In the genomic region with DNA sequence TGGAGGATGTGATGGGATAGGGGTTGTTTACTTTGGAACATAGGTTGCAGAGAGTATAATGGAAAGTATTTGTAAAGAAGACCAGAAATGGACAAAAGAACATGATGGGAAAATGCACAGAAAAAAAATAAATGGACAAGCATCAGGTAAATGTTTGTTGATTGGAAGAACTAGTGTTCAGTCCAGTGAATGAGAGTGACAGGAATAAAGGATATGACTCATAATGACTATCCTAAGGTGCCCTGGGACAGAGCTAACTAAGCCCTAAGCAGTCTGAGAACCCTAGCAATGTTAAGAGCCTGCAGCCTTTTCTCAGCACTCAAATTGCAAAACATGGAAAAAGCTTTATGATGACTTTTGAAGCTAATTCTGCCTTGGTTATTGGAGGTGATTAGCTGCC, we compare ENCODE assay signal across 25 cellular contexts.
DNase-seq lines count a peak whose midpoint lies in the region; ATAC-seq and TF ChIP-seq lines count a peak whose summit lies in the region.
"Had no signal": no experiment of that assay in that cellular context is flagged by ENCODE, and none has a peak within 500 bp of the region (broad histone marks: within the 10 kb centered on the region; RNA-seq: fewer than 3 reads in every experiment).

No MANE protein-coding gene starts in this region.

- no peaks in the 10 kb centered on the region for H3K4me1 ChIP-seq in PC-3 (ENCODE audit: insufficient read depth, low read length)
- H3K4me1 ChIP-seq: BE2C had no signal

- no peaks in the 10 kb centered on the region for H3K9me3 Mint-ChIP-seq in activated CD8-positive, alpha-beta memory T cell treated with anti-CD3 and anti-CD28 coated beads, Interleukin-2, amount 10 ng/mL, durations not matched to agents 7 days and 5 days (ENCODE audit: low read depth)

- no peak overlapping the region for H3K4me2 ChIP-seq in PC-3 (ENCODE audit: low read length)
- H3K4me2 ChIP-seq: PC-9 had no signal

- no peak for TF ChIP-seq CTCF in PC-3 (conservative IDR thresholded peaks at IDR 0.05; ENCODE audit: low read depth, low read length)

- no peaks in the 10 kb centered on the region for H3K27me3 ChIP-seq in PC-3 (ENCODE audit: low read length)
- H3K27me3 ChIP-seq: BE2C had no signal

- no peak overlapping the region for H2AFZ ChIP-seq in PC-3 (ENCODE audit: low read length)
- H2AFZ ChIP-seq: PC-9 had no signal

- no peaks in the 10 kb centered on the region for H3K9me2 ChIP-seq in PC-3 (replicated peaks; ENCODE audit: low read length)

- H3K9ac ChIP-seq in PC-3 (ENCODE audit: low read length), result no peak overlapping the region

- H3K9me3 ChIP-seq in PC-3 (ENCODE audit: low read length), result 0 out of 2 replicates have a peak, but pooled peaks cover 9% of the 10 kb centered on the region
- H3K9me3 ChIP-seq: BE2C had no signal

- no peak overlapping the region for H3K4me3 ChIP-seq in PC-3 (ENCODE audit: low read length)
- H3K4me3 ChIP-seq: PC-9, SK-N-MC had no signal

- H3K27ac ChIP-seq in PC-3 (ENCODE audit: low read length), result no peak overlapping the region
- H3K27ac ChIP-seq: HL-60, PC-9, SK-N-MC had no signal

- ATAC-seq in PC-3 (no peak), esophagus mucosa (peak; percentile 88)
- ATAC-seq in activated CD8-positive, alpha-beta memory T cell treated with anti-CD3 and anti-CD28 coated beads, Interleukin-2, amount 10 ng/mL, durations not matched to agents 7 days and 5 days, result no peak
- ATAC-seq: HepG2 had no signal

- H3F3A ChIP-seq in PC-3 (ENCODE audit: low read length, unreplicated experiment), result no peaks in the 10 kb centered on the region

- no peak overlapping the region for H3K4me3 Mint-ChIP-seq in activated CD8-positive, alpha-beta memory T cell treated with anti-CD3 and anti-CD28 coated beads, Interleukin-2, amount 10 ng/mL, durations not matched to agents 7 days and 5 days
- H3K4me3 Mint-ChIP-seq: CD14-positive monocyte had no signal

- CTCF ChIA-PET in PC-3 (lab: Charles Lee), result no interaction called here
- CTCF ChIA-PET in activated CD8-positive, alpha-beta memory T cell treated with anti-CD3 and anti-CD28 coated beads, Interleukin-2, amount 10 ng/mL, durations not matched to agents 7 days and 5 days (lab: Charles Lee), result no interaction called here

- H3K79me2 ChIP-seq in PC-3 (ENCODE audit: low read length), result no peaks in the 10 kb centered on the region

- intact Hi-C loops in PC-3 (cut with micrococcal nuclease), result no loop called here

- H3K36me3 ChIP-seq in PC-3 (ENCODE audit: low read depth, low read length), result no peaks in the 10 kb centered on the region
- H3K36me3 ChIP-seq: BE2C had no signal

- POLR2A ChIA-PET in PC-3 (lab: Charles Lee; ENCODE audit: unreplicated experiment), result no interaction called here

- H3K27me3 Mint-ChIP-seq in activated CD8-positive, alpha-beta memory T cell treated with anti-CD3 and anti-CD28 coated beads, Interleukin-2, amount 10 ng/mL, durations not matched to agents 7 days and 5 days, result no peaks in the 10 kb centered on the region

- DNase-seq in DMS53 (lab: John Stamatoyannopoulos, UW) (peak; percentile 54), PC-3 (peak; percentile 4), renal cortical epithelial cell (ENCODE audit: low read depth) (peak; percentile 91), A172 (ENCODE audit: low spot score) (no peak), NCI-H1105 treated with DMSO at 0.1 percent for 48 hours (lab: John Stamatoyannopoulos, UW) (no peak)
- DNase-seq in activated CD8-positive, alpha-beta memory T cell treated with anti-CD3 and anti-CD28 coated beads, Interleukin-2, amount 10 ng/mL, durations not matched to agents 7 days and 5 days, result no peak
- DNase-seq: BE2C; DMS79 treated with DMSO at 0.1 percent for 48 hours; GF-D8; HCEC 1CT; Karpas-422; NCI-H1092; NCI-H1436 treated with DMSO at 0.1 percent for 48 hours; NCI-H187 treated with DMSO at 0.1 percent for 48 hours; NCI-H446; NCI-H526; NCI-H82; NK-92 treated with Interleukin-12 subunit alpha and Interleukin-12 subunit beta, amount 100 ng/mL, for 24 hours; PC-9; SIG-M5 had no signal

- H3K36me3 Mint-ChIP-seq in activated CD8-positive, alpha-beta memory T cell treated with anti-CD3 and anti-CD28 coated beads, Interleukin-2, amount 10 ng/mL, durations not matched to agents 7 days and 5 days, result no peaks in the 10 kb centered on the region
- H3K36me3 Mint-ChIP-seq: CD14-positive monocyte had no signal

- no peak overlapping the region for H3K27ac Mint-ChIP-seq in activated CD8-positive, alpha-beta memory T cell treated with anti-CD3 and anti-CD28 coated beads, Interleukin-2, amount 10 ng/mL, durations not matched to agents 7 days and 5 days
- H3K27ac Mint-ChIP-seq: CD14-positive monocyte had no signal

- H4K20me1 ChIP-seq in PC-3 (ENCODE audit: low read length), result no peaks in the 10 kb centered on the region

- no TSS peak for BruUV-seq in PC-3 (replicated peaks; lab: Mats Ljungman, UMichigan)

- H3K4me1 Mint-ChIP-seq in activated CD8-positive, alpha-beta memory T cell treated with anti-CD3 and anti-CD28 coated beads, Interleukin-2, amount 10 ng/mL, durations not matched to agents 7 days and 5 days, result no peaks in the 10 kb centered on the region
- H3K4me1 Mint-ChIP-seq: CD14-positive monocyte had no signal

Comparison
In these comparisons a context has a peak if more than half of its experiments do, and no peak if none do; other contexts are left out.
1. DNase-seq: peak in DMS53 (single experiment), PC-3 (single experiment) and renal cortical epithelial cell (single experiment); none in A172 (single experiment), NCI-H1105 treated with DMSO at 0.1 percent for 48 hours (single experiment) and activated CD8-positive, alpha-beta memory T cell treated with anti-CD3 and anti-CD28 coated beads, Interleukin-2, amount 10 ng/mL, durations not matched to agents 7 days and 5 days (single experiment).